14 cellular contexts compared by ENCODE assay signal in genomic region chr7:1969459-1970284, GRCh38.
A peak's percentile ranks its signal among the peaks of the same experiment; 100 is the strongest.
DNase-seq lines count a peak whose midpoint lies in the region; ATAC-seq and TF ChIP-seq lines count a peak whose summit lies in the region.
"Had no signal": no experiment of that assay in that cellular context is flagged by ENCODE, and none has a peak within 500 bp of the region (broad histone marks: within the 10 kb centered on the region; RNA-seq: fewer than 3 reads in every experiment).

No MANE protein-coding gene starts in this region.

- no peaks in the 10 kb centered on the region for H3K9me3 Mint-ChIP-seq in activated T-helper 1 cell treated with anti-CD3 and anti-CD28 coated beads, Interleukin-12 subunit alpha, Interleukin-12 subunit beta, Interleukin-2, Interleukin-4 antibody, amounts not matched to agents 30 ng/mL and 10 ng/mL and 1 ng/mL, durations not matched to agents 14 hours and 24 hours and 36 hours
- H3K9me3 Mint-ChIP-seq in memory B cell (no peaks in the 10 kb centered on the region), neural progenitor cell (no peaks in the 10 kb centered on the region)

- intact Hi-C loops in left ventricle myocardium superior (cut with micrococcal nuclease), result no loop called here
- intact Hi-C loops in cardiac septum (cut with DNase I), result no loop called here
- intact Hi-C loops in activated T-helper 1 cell treated with anti-CD3 and anti-CD28 coated beads, Interleukin-12 subunit alpha, Interleukin-12 subunit beta, Interleukin-2, Interleukin-4 antibody, amounts not matched to agents 30 ng/mL and 10 ng/mL and 1 ng/mL, durations not matched to agents 14 hours and 24 hours and 36 hours (cut with micrococcal nuclease), result no loop called here

- H3K27me3 ChIP-seq in neural progenitor cell, result no peaks in the 10 kb centered on the region
- H3K27me3 ChIP-seq: gastrocnemius medialis, right atrium auricular region had no signal

- no peak overlapping the region for H2AFZ ChIP-seq in neural progenitor cell (replicated peaks)

- H3K4me1 ChIP-seq in neural progenitor cell, result no peaks in the 10 kb centered on the region
- H3K4me1 ChIP-seq: gastrocnemius medialis, right atrium auricular region had no signal

- no peaks in the 10 kb centered on the region for H3K36me3 ChIP-seq in neural progenitor cell
- H3K36me3 ChIP-seq: gastrocnemius medialis, right atrium auricular region had no signal

- no peak overlapping the region for H3K4me3 ChIP-seq in neural progenitor cell
- H3K4me3 ChIP-seq: gastrocnemius medialis, right atrium auricular region had no signal

- H3K79me2 ChIP-seq in neural progenitor cell (ENCODE audit: low read depth), result no peaks in the 10 kb centered on the region

- no peak overlapping the region for H3K4me2 ChIP-seq in neural progenitor cell

- ATAC-seq in left ventricle myocardium superior (no peak), memory B cell (ENCODE audit: low read depth) (no peak)
- ATAC-seq: gastrocnemius medialis had no signal

- H3K27ac Mint-ChIP-seq in activated T-helper 1 cell treated with anti-CD3 and anti-CD28 coated beads, Interleukin-12 subunit alpha, Interleukin-12 subunit beta, Interleukin-2, Interleukin-4 antibody, amounts not matched to agents 30 ng/mL and 10 ng/mL and 1 ng/mL, durations not matched to agents 14 hours and 24 hours and 36 hours, result peak overlapping the region; percentile 13
- H3K27ac Mint-ChIP-seq in memory B cell (peak overlapping the region; percentile 60), neural progenitor cell (no peak overlapping the region)

- H3K9ac ChIP-seq in neural progenitor cell, result no peak overlapping the region

- peaks cover 21% of the 10 kb centered on the region for H3K4me1 Mint-ChIP-seq in activated T-helper 1 cell treated with anti-CD3 and anti-CD28 coated beads, Interleukin-12 subunit alpha, Interleukin-12 subunit beta, Interleukin-2, Interleukin-4 antibody, amounts not matched to agents 30 ng/mL and 10 ng/mL and 1 ng/mL, durations not matched to agents 14 hours and 24 hours and 36 hours (ENCODE audit: low read depth)
- peaks cover 14% of the 10 kb centered on the region for H3K4me1 Mint-ChIP-seq in memory B cell
- H3K4me1 Mint-ChIP-seq in neural progenitor cell, result peaks cover 11% of the 10 kb centered on the region

- H4K20me1 ChIP-seq in neural progenitor cell (ENCODE audit: low read depth), result no peaks in the 10 kb centered on the region

- DNase-seq in left ventricle myocardium superior (peak; percentile 15), cardiac septum (ENCODE audit: low spot score) (no peak), memory B cell (ENCODE audit: low spot score in 2 of 2) (no peak), neural progenitor cell (ENCODE audit: low spot score) (no peak), NCI-H510A treated with DMSO at 0.1 percent for 48 hours (lab: John Stamatoyannopoulos, UW) (no peak), HUDEP-2 (lab: John Stamatoyannopoulos, UW; ENCODE audit: unreplicated experiment in 76 of 76) (no peak)
- no peak for DNase-seq in activated T-helper 1 cell treated with anti-CD3 and anti-CD28 coated beads, Interleukin-12 subunit alpha, Interleukin-12 subunit beta, Interleukin-2, Interleukin-4 antibody, amounts not matched to agents 30 ng/mL and 10 ng/mL and 1 ng/mL, durations not matched to agents 14 hours and 24 hours and 36 hours (ENCODE audit: low spot score)
- DNase-seq: amniotic stem cell, COR-L47, gastrocnemius medialis, NCI-H1105, NCI-H526, occipital lobe had no signal

- no peaks in the 10 kb centered on the region for H3K27me3 Mint-ChIP-seq in activated T-helper 1 cell treated with anti-CD3 and anti-CD28 coated beads, Interleukin-12 subunit alpha, Interleukin-12 subunit beta, Interleukin-2, Interleukin-4 antibody, amounts not matched to agents 30 ng/mL and 10 ng/mL and 1 ng/mL, durations not matched to agents 14 hours and 24 hours and 36 hours (ENCODE audit: insufficient read depth)
- H3K27me3 Mint-ChIP-seq in memory B cell, result no peaks in the 10 kb centered on the region
- peaks cover 4% of the 10 kb centered on the region for H3K27me3 Mint-ChIP-seq in neural progenitor cell (ENCODE audit: insufficient read depth, low read depth)

- no peak overlapping the region for H3K4me3 Mint-ChIP-seq in activated T-helper 1 cell treated with anti-CD3 and anti-CD28 coated beads, Interleukin-12 subunit alpha, Interleukin-12 subunit beta, Interleukin-2, Interleukin-4 antibody, amounts not matched to agents 30 ng/mL and 10 ng/mL and 1 ng/mL, durations not matched to agents 14 hours and 24 hours and 36 hours
- H3K4me3 Mint-ChIP-seq in memory B cell, result no peak overlapping the region
- no peak overlapping the region for H3K4me3 Mint-ChIP-seq in neural progenitor cell

- peaks cover 14% of the 10 kb centered on the region for H3K36me3 Mint-ChIP-seq in activated T-helper 1 cell treated with anti-CD3 and anti-CD28 coated beads, Interleukin-12 subunit alpha, Interleukin-12 subunit beta, Interleukin-2, Interleukin-4 antibody, amounts not matched to agents 30 ng/mL and 10 ng/mL and 1 ng/mL, durations not matched to agents 14 hours and 24 hours and 36 hours (ENCODE audit: low read depth)
- H3K36me3 Mint-ChIP-seq in memory B cell (peaks cover 12% of the 10 kb centered on the region), neural progenitor cell (peaks cover 12% of the 10 kb centered on the region)

- H3K9me3 ChIP-seq in neural progenitor cell (ENCODE audit: low read depth), result no peaks in the 10 kb centered on the region
- H3K9me3 ChIP-seq: gastrocnemius medialis, right atrium auricular region had no signal

- no peak overlapping the region for H3K27ac ChIP-seq in neural progenitor cell
- H3K27ac ChIP-seq: gastrocnemius medialis, right atrium auricular region had no signal

- no peak for TF ChIP-seq CTCF in neural progenitor cell (IDR thresholded peaks at IDR 0.05)

- no peaks in the 10 kb centered on the region for H3F3A ChIP-seq in neural progenitor cell (ENCODE audit: low read depth)
